In the genomic region with DNA sequence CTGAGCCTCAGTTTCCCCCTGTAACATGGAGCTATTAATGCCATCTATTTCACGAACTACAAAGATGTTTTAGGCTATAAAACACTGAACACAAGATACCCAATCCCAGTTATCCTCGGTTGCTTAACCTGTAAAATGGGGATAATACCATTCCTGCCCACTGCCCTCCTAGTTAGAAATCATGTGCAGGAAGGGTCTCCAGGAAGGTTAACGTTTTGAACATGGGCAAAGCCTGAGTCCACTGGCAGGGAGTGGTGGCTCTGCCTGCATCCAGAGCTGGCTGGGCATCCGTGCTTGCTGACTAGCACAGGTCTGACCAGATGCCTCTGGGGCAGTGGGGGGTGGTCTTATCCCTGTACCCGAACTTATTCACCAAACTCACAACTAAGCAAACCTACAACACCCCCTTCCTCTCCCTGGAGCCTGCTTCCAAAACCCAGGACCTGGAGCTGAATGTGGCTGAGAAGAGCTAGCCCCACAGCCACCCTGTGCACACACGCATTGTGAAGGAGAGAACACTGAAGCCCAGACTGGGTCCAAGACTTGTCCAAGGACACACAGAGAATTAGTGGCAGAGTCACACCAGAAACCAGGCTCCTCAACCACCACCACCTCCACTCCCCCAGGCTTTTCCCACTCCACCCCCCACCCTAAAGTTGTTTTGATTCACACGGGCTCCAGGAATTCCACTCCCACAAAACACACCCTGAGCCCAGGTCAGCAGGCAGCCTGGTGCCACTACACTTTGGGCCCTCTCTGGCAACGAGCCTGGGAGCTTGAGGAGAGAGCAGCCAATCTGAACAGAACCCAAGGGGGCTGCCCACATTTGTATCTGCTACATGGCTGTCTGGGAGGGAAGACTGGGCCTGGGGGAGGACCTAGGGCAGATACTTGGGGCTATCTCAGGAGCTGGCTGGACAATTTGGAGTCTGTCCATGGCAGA, we compare ENCODE assay signal across 1 cellular context.
TF ChIP-seq lines count a peak whose summit lies in the region.

No MANE protein-coding gene starts in this region.

TF ChIP-seq in HepG2, 621 proteins besides CTCF, POLR2A, EP300 and RAD21:
- TF ChIP-seq, protein P1, sequence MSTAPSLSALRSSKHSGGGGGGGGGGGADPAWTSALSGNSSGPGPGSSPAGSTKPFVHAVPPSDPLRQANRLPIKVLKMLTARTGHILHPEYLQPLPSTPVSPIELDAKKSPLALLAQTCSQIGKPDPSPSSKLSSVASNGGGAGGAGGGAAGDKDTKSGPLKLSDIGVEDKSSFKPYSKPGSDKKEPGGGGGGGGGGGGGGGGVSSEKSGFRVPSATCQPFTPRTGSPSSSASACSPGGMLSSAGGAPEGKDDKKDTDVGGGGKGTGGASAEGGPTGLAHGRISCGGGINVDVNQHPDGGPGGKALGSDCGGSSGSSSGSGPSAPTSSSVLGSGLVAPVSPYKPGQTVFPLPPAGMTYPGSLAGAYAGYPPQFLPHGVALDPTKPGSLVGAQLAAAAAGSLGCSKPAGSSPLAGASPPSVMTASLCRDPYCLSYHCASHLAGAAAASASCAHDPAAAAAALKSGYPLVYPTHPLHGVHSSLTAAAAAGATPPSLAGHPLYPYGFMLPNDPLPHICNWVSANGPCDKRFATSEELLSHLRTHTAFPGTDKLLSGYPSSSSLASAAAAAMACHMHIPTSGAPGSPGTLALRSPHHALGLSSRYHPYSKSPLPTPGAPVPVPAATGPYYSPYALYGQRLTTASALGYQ (CRISPR knock-in tag; IDR thresholded peaks at IDR 0.05), result no peak
- TF ChIP-seq ZMYM3 (CRISPR knock-in tag; IDR thresholded peaks at IDR 0.05) (0 out of 2 replicates have a peak, but pooled peaks have one; percentile 10), NR2C2 (CRISPR knock-in tag; IDR thresholded peaks at IDR 0.05; ENCODE audit: borderline replicate concordance) (no peak), TBP (CRISPR knock-in tag; IDR thresholded peaks at IDR 0.05) (no peak), ZNF496 (CRISPR knock-in tag; IDR thresholded peaks at IDR 0.05; ENCODE audit: insufficient replicate concordance) (no peak), ATAD3A (CRISPR knock-in tag; IDR thresholded peaks at IDR 0.05) (no peak), ZFP37 (CRISPR knock-in tag; IDR thresholded peaks at IDR 0.05; ENCODE audit: borderline replicate concordance) (no peak), ZNF207 (IDR thresholded peaks at IDR 0.05; ENCODE audit: borderline replicate concordance) (no peak), ZNF629 (CRISPR knock-in tag; conservative IDR thresholded peaks at IDR 0.05) (peak; percentile 77), ZNF7 (CRISPR knock-in tag; IDR thresholded peaks at IDR 0.05) (peak; percentile 22; the same call in 1 of the 2 replicates)
